In genomic region chr7:16644624-16644986, GRCh38 we compare ENCODE assay signal across 8 cellular contexts.
DNase-seq lines count a peak whose midpoint lies in the region; ATAC-seq and TF ChIP-seq lines count a peak whose summit lies in the region.

No MANE protein-coding gene starts in this region.

- H2AFZ ChIP-seq in parathyroid adenoma = peak overlapping the region; percentile 91

- ATAC-seq in HG02852 (IDR thresholded peaks at IDR 0.05; ENCODE audit: unreplicated experiment) = no peak
- ATAC-seq in GM21717 (IDR thresholded peaks at IDR 0.05; ENCODE audit: unreplicated experiment) = no peak

- H3K4me1 ChIP-seq in parathyroid adenoma = no peaks in the 10 kb centered on the region

- H3K9me3 ChIP-seq in parathyroid adenoma (ENCODE audit: control insufficient read depth, low read length) = no peaks in the 10 kb centered on the region

- POLR2A ChIA-PET in RWPE1 (lab: Yijun Ruan, JAX; ENCODE audit: low non-redundant PET) = no interaction called here

- H3K9ac ChIP-seq in parathyroid adenoma = no peak overlapping the region

- peak overlapping the region; percentile 83 for H3K4me2 ChIP-seq in parathyroid adenoma (ENCODE audit: low read length)

- CTCF ChIA-PET in RWPE1 (lab: Yijun Ruan, JAX) = no interaction called here

- no peaks in the 10 kb centered on the region for H3K27me3 ChIP-seq in parathyroid adenoma (ENCODE audit: control insufficient read depth, insufficient read depth, low read length)

- no peaks in the 10 kb centered on the region for H3K36me3 ChIP-seq in parathyroid adenoma (ENCODE audit: control insufficient read depth, insufficient read depth, low read length)

- H3K27ac ChIP-seq in RWPE1 = peak overlapping the region; percentile 93
- peak overlapping the region; percentile 95 for H3K27ac ChIP-seq in parathyroid adenoma

- peaks cover 23% of the 10 kb centered on the region for H3K79me2 ChIP-seq in parathyroid adenoma

- TF ChIP-seq CTCF in RWPE1 (conservative IDR thresholded peaks at IDR 0.05; ENCODE audit: low read depth) = no peak
- TF ChIP-seq CTCF in parathyroid adenoma (IDR thresholded peaks at IDR 0.05) = no peak

- DNase-seq in NCI-H1417 (lab: John Stamatoyannopoulos, UW) (peak; percentile 47 to 85 (median 85)), NCI-H1417 treated with DMSO at 0.1 percent for 48 hours (lab: John Stamatoyannopoulos, UW) (no peak), RWPE1 (ENCODE audit: low spot score) (peak; percentile 30), activated gamma-delta T cell treated with Interleukin-2 at 50 U/mL for 16 hours (peak; percentile 58), germinal center (ENCODE audit: low spot score) (peak; percentile 54)

- H3K4me3 ChIP-seq in parathyroid adenoma (ENCODE audit: low read depth, low read length) = peak overlapping the region; percentile 83
